In the genomic region with DNA sequence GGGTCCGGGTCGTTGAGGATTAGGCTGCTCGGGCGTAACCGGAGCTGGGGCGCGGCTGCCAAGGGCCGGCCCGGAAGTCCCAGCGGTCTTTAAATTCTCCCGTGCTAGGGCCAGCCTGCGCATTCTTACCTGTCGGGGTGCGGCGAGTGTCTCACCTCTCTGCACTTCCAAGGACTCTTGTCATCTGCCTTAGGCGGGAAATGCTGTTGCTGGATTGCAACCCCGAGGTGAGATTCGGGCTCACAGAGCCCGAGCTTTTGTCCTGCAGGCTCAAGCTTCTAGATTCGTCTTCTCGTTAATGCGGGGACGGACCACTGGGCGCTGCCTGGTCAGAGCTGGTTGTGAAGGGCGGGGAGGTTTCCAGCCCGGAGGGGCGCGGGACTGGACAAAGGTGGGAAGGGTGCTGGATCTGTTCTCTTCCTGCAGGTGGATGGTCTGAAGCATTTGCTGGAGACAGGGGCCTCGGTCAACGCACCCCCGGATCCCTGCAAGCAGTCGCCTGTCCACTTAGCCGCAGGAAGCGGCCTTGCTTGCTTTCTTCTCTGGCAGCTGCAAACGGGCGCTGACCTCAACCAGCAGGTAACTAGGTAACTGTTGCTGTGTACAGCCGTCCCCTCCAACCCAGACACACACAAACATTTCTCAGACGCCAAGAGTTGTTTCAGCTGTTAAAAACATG, we compare ENCODE assay signal across 8 cellular contexts. TPM values are rescaled to one million over a fixed set of nuclear protein-coding genes. Genes with fewer than 3 reads are reported as not detected.
DNase-seq lines count a peak whose midpoint lies in the region; ATAC-seq and TF ChIP-seq lines count a peak whose summit lies in the region.

TSS of gene ANKRD37 (plus strand) at position 118 of the 679 bp plus-strand sequence. CDS start at position 201, 83 bp downstream.

- peaks cover 54% of the 10 kb centered on the region for H3K4me1 Mint-ChIP-seq in activated T-cell treated with anti-CD3 and anti-CD28 coated beads, Interleukin-2, amount 50 U/mL, for 24 hours (ENCODE audit: low read depth)
- peaks cover 26% of the 10 kb centered on the region for H3K4me1 Mint-ChIP-seq in activated naive CD8-positive, alpha-beta T cell (ENCODE audit: low read depth)

- H3K9me3 Mint-ChIP-seq in activated T-cell treated with anti-CD3 and anti-CD28 coated beads, Interleukin-2, amount 50 U/mL, for 24 hours, result no peaks in the 10 kb centered on the region
- no peaks in the 10 kb centered on the region for H3K9me3 Mint-ChIP-seq in activated naive CD8-positive, alpha-beta T cell (ENCODE audit: low read depth)

- peak; percentile 2 to 9 for ATAC-seq in left cardiac atrium
- no peak for ATAC-seq in HG02973 (IDR thresholded peaks at IDR 0.05; ENCODE audit: unreplicated experiment)
- ATAC-seq in HG03097 (IDR thresholded peaks at IDR 0.05; ENCODE audit: low FRiP score, unreplicated experiment), result no peak

- peak within 1 kb of the TSS; percentile 98 to 99 for H3K27ac ChIP-seq in ovary

- DNase-seq in activated T-cell treated with anti-CD3 and anti-CD28 coated beads, Interleukin-2, amount 50 U/mL, for 24 hours, result no peak
- DNase-seq in activated T-cell treated with anti-CD3 and anti-CD28 coated beads for 4 hours (no peak), NB4 (ENCODE audit: low read depth) (no peak), left cardiac atrium (peak; percentile 46), ovary (peak in 1 of 5 donors; percentile 54)

- no peaks in the 10 kb centered on the region for H3K9me3 ChIP-seq in ovary

- H3K4me1 ChIP-seq in ovary (ENCODE audit: insufficient read depth), result peaks cover 3% of the 10 kb centered on the region

- intact Hi-C loops in left cardiac atrium (cut with DNase I) (loop anchor here in 1 of 2 donors (10.0 kb wide), 1 partner anchor 192 kb away; the partner anchor contains the start of genes CFAP97 and SNX25), ovary (cut with DNase I) (loop anchor here (5.0 to 10.0 kb wide), 3 partner anchors 182 to 195 kb away; partner anchors contain the start of genes CFAP97 (in 3 of the 4) and SNX25 (in 2 of the 4))

- H3K27me3 Mint-ChIP-seq in activated T-cell treated with anti-CD3 and anti-CD28 coated beads, Interleukin-2, amount 50 U/mL, for 24 hours, result no peaks in the 10 kb centered on the region
- no peaks in the 10 kb centered on the region for H3K27me3 Mint-ChIP-seq in activated naive CD8-positive, alpha-beta T cell

- no peak for TF ChIP-seq EP300 in ovary (IDR thresholded peaks at IDR 0.05)

- TF ChIP-seq POLR2A in NB4 (IDR thresholded peaks at IDR 0.05; ENCODE audit: extremely low read depth, insufficient read length) (no peak), ovary (IDR thresholded peaks at IDR 0.05) (no peak)

- H3K4me3 Mint-ChIP-seq in activated T-cell treated with anti-CD3 and anti-CD28 coated beads, Interleukin-2, amount 50 U/mL, for 24 hours, result peak within 1 kb of the TSS; percentile 87
- peak within 1 kb of the TSS; percentile 96 for H3K4me3 Mint-ChIP-seq in activated naive CD8-positive, alpha-beta T cell

- H3K4me3 ChIP-seq in NB4 (ENCODE audit: low read depth, low read length) (peak within 1 kb of the TSS; percentile 88), ovary (peak within 1 kb of the TSS; percentile 91)

- no peaks in the 10 kb centered on the region for H3K27me3 ChIP-seq in ovary

- WGBS in ovary, 3 donors, result 3 to 5% (median 3%) methylated on average over 38 of the region's 38 CpGs

- TF ChIP-seq CTCF in NB4 (IDR thresholded peaks at IDR 0.05; ENCODE audit: low read depth, low read length) (no peak), ovary (IDR thresholded peaks at IDR 0.05) (no peak)

- no peaks in the 10 kb centered on the region for H3K36me3 ChIP-seq in ovary

- H3K27ac Mint-ChIP-seq in activated T-cell treated with anti-CD3 and anti-CD28 coated beads, Interleukin-2, amount 50 U/mL, for 24 hours, result peak within 1 kb of the TSS; percentile 97
- H3K27ac Mint-ChIP-seq in activated naive CD8-positive, alpha-beta T cell, result peak within 1 kb of the TSS; percentile 94

- peaks cover 50% of the 10 kb centered on the region for H3K36me3 Mint-ChIP-seq in activated T-cell treated with anti-CD3 and anti-CD28 coated beads, Interleukin-2, amount 50 U/mL, for 24 hours (ENCODE audit: low read depth)
- peaks cover 1% of the 10 kb centered on the region for H3K36me3 Mint-ChIP-seq in activated naive CD8-positive, alpha-beta T cell

RNA-seq across cellular contexts. Expression of gene ANKRD37, which starts in this region (rescaled TPM):
- total RNA-seq in left cardiac atrium (10 to 100 TPM; 12.4 TPM), ovary (10 to 100 TPM in 6 of 7 donors, 1 to 10 TPM in 1; 9.8 to 72.8 (median 20.1) TPM)
- 10 to 100 TPM in 1 of 2 donors, 1 to 10 TPM in 1; 6.3 to 16.2 TPM for polyA plus RNA-seq in ovary

Comparison
In these comparisons a context has a peak if more than half of its experiments do, and no peak if none do; other contexts are left out.
1. ATAC-seq: peak in left cardiac atrium (2 of 2); none in HG02973 (single experiment) and HG03097 (single experiment).